8 cellular contexts compared by ENCODE assay signal in genomic region chr7:31735991-31736982, GRCh38. TPM values are rescaled to one million over a fixed set of nuclear protein-coding genes. Genes with fewer than 3 reads are reported as not detected.
DNase-seq lines count a peak whose midpoint lies in the region; ATAC-seq, FAIRE-seq and TF ChIP-seq lines count a peak whose summit lies in the region.

No MANE protein-coding gene starts in this region.

- DNase-seq in C1 segment of cervical spinal cord (lab: John Stamatoyannopoulos, UW), result peak in 13 of 14 donors; percentile 13 to 69 (median 43)
- peak; percentile 23 for DNase-seq in MV-4-11 (lab: John Stamatoyannopoulos, UW)
- peak; percentile 56 for DNase-seq in RWPE1 (ENCODE audit: low spot score)
- peak; percentile 52 for DNase-seq in endothelial cell of umbilical vein (ENCODE audit: low read depth, low spot score)
- DNase-seq in mesendoderm, result peak; percentile 81
- DNase-seq in activated CD4-positive, alpha-beta T cell treated with anti-CD3 and anti-CD28 coated beads for 4 hours, result no peak

- H3K79me2 ChIP-seq in endothelial cell of umbilical vein (ENCODE audit: control insufficient read depth, insufficient read depth, low read length), result no peaks in the 10 kb centered on the region
- H3K79me2 ChIP-seq in mesendoderm (ENCODE audit: control insufficient read depth, insufficient read depth, low read length), result no peaks in the 10 kb centered on the region

- dilution Hi-C loops in endothelial cell of umbilical vein (cut with MboI; ENCODE audit: extremely low pct_ligation_motif_present, low sequenced_read_pairs), result no loop called here

- H3K36me3 ChIP-seq in endothelial cell of umbilical vein (ENCODE audit: control insufficient read depth in 2 of 2, extremely low read depth in 1 of 2, insufficient read depth in 2 of 2, low read length in 2 of 2) (no peaks in the 10 kb centered on the region), mesendoderm (ENCODE audit: control insufficient read depth, insufficient read depth, low read length) (no peaks in the 10 kb centered on the region)

- H3K9ac ChIP-seq in endothelial cell of umbilical vein (replicated peaks; ENCODE audit: extremely low read depth, insufficient read depth, low read length) (no peak overlapping the region), mesendoderm (ENCODE audit: low read length) (no peak overlapping the region)

- H2BK5ac ChIP-seq in mesendoderm (ENCODE audit: low read length), result no peak overlapping the region

- WGBS in mesendoderm (ENCODE audit: extremely low coverage, insufficient coverage, low lambda C conversion rate), result no CpG with 5 or more reads among the region's 11 CpGs

- peak; percentile 60 for ATAC-seq in GM18511 (IDR thresholded peaks at IDR 0.05; ENCODE audit: unreplicated experiment)
- no peak for ATAC-seq in stimulated activated memory B cell treated with anti-CD40 and anti-IgM and Interleukin-4, amounts not matched to agents 10 μg/mL and 1 μg/mL and 100 μg/mL, for 72 hours

- H4K8ac ChIP-seq in mesendoderm (ENCODE audit: low read depth, low read length), result no peak overlapping the region

- H3K4me3 ChIP-seq in endothelial cell of umbilical vein (replicated peaks in 1 of 3; ENCODE audit: insufficient read depth in 1 of 3, low read depth in 1 of 3, low read length in 3 of 3) (no peak overlapping the region), mesendoderm (ENCODE audit: low read length) (no peak overlapping the region)

- no peak overlapping the region for H3K27ac ChIP-seq in RWPE1
- no peak overlapping the region for H3K27ac ChIP-seq in endothelial cell of umbilical vein (ENCODE audit: insufficient read depth, low read depth, low read length)
- no peak overlapping the region for H3K27ac ChIP-seq in mesendoderm (ENCODE audit: low read depth, low read length)

- POLR2A ChIA-PET in RWPE1 (lab: Yijun Ruan, JAX; ENCODE audit: low non-redundant PET), result no interaction called here
- POLR2A ChIA-PET in endothelial cell of umbilical vein (lab: Charles Lee), result no interaction called here

- intact Hi-C loops in endothelial cell of umbilical vein (cut with micrococcal nuclease), result loop anchor here (1.0 kb wide), 5 partner anchors 88 to 602 kb away; no protein-coding TSS in a partner anchor

- H3K9me3 Mint-ChIP-seq in stimulated activated memory B cell treated with anti-CD40 and anti-IgM and Interleukin-4, amounts not matched to agents 10 μg/mL and 1 μg/mL and 100 μg/mL, for 72 hours, result no peaks in the 10 kb centered on the region

- H3K4me2 ChIP-seq in endothelial cell of umbilical vein (ENCODE audit: insufficient read depth, low read length), result no peak overlapping the region
- no peak overlapping the region for H3K4me2 ChIP-seq in mesendoderm (ENCODE audit: low read length)

- no peak overlapping the region for H2BK15ac ChIP-seq in mesendoderm (replicated peaks; ENCODE audit: low read depth)

- no peak overlapping the region for H2AFZ ChIP-seq in endothelial cell of umbilical vein (ENCODE audit: low read depth, low read length)

- no peaks in the 10 kb centered on the region for H4K20me1 ChIP-seq in endothelial cell of umbilical vein (replicated peaks; ENCODE audit: control insufficient read depth, extremely low read depth, insufficient read depth, low read length)

- CTCF ChIA-PET in RWPE1 (lab: Yijun Ruan, JAX) (interaction anchor here (0.6 to 0.8 kb wide), 4 partner anchors 103 to 549 kb away, joined by 3 to 4 read pairs (median 4); no protein-coding TSS in a partner anchor), endothelial cell of umbilical vein (lab: Charles Lee) (interaction anchor here (0.9 to 2.4 kb wide), 10 partner anchors 87 to 753 kb away, joined by 3 to 20 read pairs (median 4); no protein-coding TSS in a partner anchor)

- no peak overlapping the region for H3K4me3 Mint-ChIP-seq in stimulated activated memory B cell treated with anti-CD40 and anti-IgM and Interleukin-4, amounts not matched to agents 10 μg/mL and 1 μg/mL and 100 μg/mL, for 72 hours

- TF ChIP-seq POLR2A in endothelial cell of umbilical vein (IDR thresholded peaks at IDR 0.05; ENCODE audit: low read depth, low read length), result no peak

- H3K27me3 Mint-ChIP-seq in stimulated activated memory B cell treated with anti-CD40 and anti-IgM and Interleukin-4, amounts not matched to agents 10 μg/mL and 1 μg/mL and 100 μg/mL, for 72 hours, result no peaks in the 10 kb centered on the region

- peak; percentile 95 for FAIRE-seq in endothelial cell of umbilical vein (lab: Jason Lieb, UNC)

- H3K4me1 ChIP-seq in endothelial cell of umbilical vein (ENCODE audit: control insufficient read depth, extremely low read depth, insufficient read depth, low read length) (no peaks in the 10 kb centered on the region), mesendoderm (ENCODE audit: control insufficient read depth, low read depth, low read length) (no peaks in the 10 kb centered on the region)

- H3K27me3 ChIP-seq in endothelial cell of umbilical vein (ENCODE audit: control insufficient read depth in 2 of 2, insufficient read depth in 2 of 2, low read length in 2 of 2) (no peaks in the 10 kb centered on the region), mesendoderm (ENCODE audit: insufficient read depth, low read length, poor library complexity) (no peaks in the 10 kb centered on the region)

- TF ChIP-seq CTCF in RWPE1 (conservative IDR thresholded peaks at IDR 0.05; ENCODE audit: low read depth) (peak; percentile 89), endothelial cell of umbilical vein (IDR thresholded peaks at IDR 0.05; ENCODE audit: extremely low read depth in 1 of 2, insufficient read depth in 1 of 2, low read depth in 1 of 2, low read length in 2 of 2) (peak; percentile 77 to 78)

- H3K4ac ChIP-seq in mesendoderm (ENCODE audit: low read depth, low read length), result no peak overlapping the region

- H3K4me1 Mint-ChIP-seq in stimulated activated memory B cell treated with anti-CD40 and anti-IgM and Interleukin-4, amounts not matched to agents 10 μg/mL and 1 μg/mL and 100 μg/mL, for 72 hours, result no peaks in the 10 kb centered on the region

- H3K18ac ChIP-seq in mesendoderm (ENCODE audit: low read length), result no peak overlapping the region

- H3K79me1 ChIP-seq in mesendoderm (ENCODE audit: low read length), result no peaks in the 10 kb centered on the region

- no TSS peak for BruUV-seq in endothelial cell of umbilical vein (replicated peaks; lab: Mats Ljungman, UMichigan)

- no peak overlapping the region for H3K27ac Mint-ChIP-seq in stimulated activated memory B cell treated with anti-CD40 and anti-IgM and Interleukin-4, amounts not matched to agents 10 μg/mL and 1 μg/mL and 100 μg/mL, for 72 hours

- no peak overlapping the region for H3K23ac ChIP-seq in mesendoderm (ENCODE audit: low read length)

- H4K5ac ChIP-seq in mesendoderm (ENCODE audit: low read length), result no peak overlapping the region

- no peaks in the 10 kb centered on the region for H3K36me3 Mint-ChIP-seq in stimulated activated memory B cell treated with anti-CD40 and anti-IgM and Interleukin-4, amounts not matched to agents 10 μg/mL and 1 μg/mL and 100 μg/mL, for 72 hours

- H3K9me1 ChIP-seq in endothelial cell of umbilical vein (replicated peaks; ENCODE audit: control insufficient read depth, extremely low read depth, insufficient read depth, low read length), result no peaks in the 10 kb centered on the region

- no peak overlapping the region for H2BK120ac ChIP-seq in mesendoderm (ENCODE audit: low read depth, low read length)

- H2AK5ac ChIP-seq in mesendoderm (ENCODE audit: low read length), result no peak overlapping the region

- no peaks in the 10 kb centered on the region for H3K9me3 ChIP-seq in endothelial cell of umbilical vein (replicated peaks; ENCODE audit: control insufficient read depth, insufficient read depth, low read length)

- peak overlapping the region; percentile 73 for H3K56ac ChIP-seq in mesendoderm (ENCODE audit: low read length)

TF ChIP-seq in endothelial cell of umbilical vein, 7 proteins besides CTCF, POLR2A, EP300 and RAD21:
- TF ChIP-seq EZH2 (IDR thresholded peaks at IDR 0.05; ENCODE audit: borderline replicate concordance, low read depth, low read length, severe bottlenecking) (no peak), JUN (IDR thresholded peaks at IDR 0.05; ENCODE audit: borderline replicate concordance, insufficient read depth, insufficient read length, low read depth) (no peak), MYC (IDR thresholded peaks at IDR 0.05; ENCODE audit: low read depth, low read length) (no peak), FOS (IDR thresholded peaks at IDR 0.05; ENCODE audit: borderline replicate concordance, insufficient read depth, low read length) (no peak), GATA2 (IDR thresholded peaks at IDR 0.05; ENCODE audit: insufficient read depth, insufficient read length, low read depth, low read length) (no peak), POLR2AphosphoS5 (IDR thresholded peaks at IDR 0.05; ENCODE audit: insufficient read depth, low read depth, low read length) (no peak), MAX (IDR thresholded peaks at IDR 0.05; ENCODE audit: insufficient read depth, insufficient read length) (no peak)

RNA-seq across cellular contexts. Expression of gene PPP1R17, which starts 49.3 kb away (rescaled TPM):
- total RNA-seq in endothelial cell of umbilical vein, result not detected in 2 replicates
- polyA plus RNA-seq in endothelial cell of umbilical vein, result not detected in 2 replicates
- not detected in 2 replicates for polyA plus RNA-seq in endothelial cell of umbilical vein (2011; cell fraction: cytosol; rRNA removed)
- not detected in 2 replicates for polyA plus RNA-seq in endothelial cell of umbilical vein (2011; cell fraction: nucleus; rRNA removed)
- not detected in 2 replicates for polyA plus RNA-seq in endothelial cell of umbilical vein (2012)
- polyA minus RNA-seq in endothelial cell of umbilical vein, result not detected in 2 replicates
- polyA minus RNA-seq in endothelial cell of umbilical vein (2011; cell fraction: cytosol; rRNA and poly(A)+ RNA removed), result not detected
- polyA minus RNA-seq in endothelial cell of umbilical vein (2011; cell fraction: nucleus; rRNA and poly(A)+ RNA removed), result not detected in 2 replicates
- 1.9 TPM for polyA plus RNA-seq in mesendoderm (2013, experiment 1 of 2)
- polyA plus RNA-seq in mesendoderm (2013, experiment 2 of 2), result 1.6 TPM

Comparison
In these comparisons a context has a peak if more than half of its experiments do, and no peak if none do; other contexts are left out.
1. DNase-seq: peak in C1 segment of cervical spinal cord (13 of 14), MV-4-11 (single experiment), RWPE1 (single experiment), endothelial cell of umbilical vein (single experiment) and mesendoderm (single experiment); none in activated CD4-positive, alpha-beta T cell treated with anti-CD3 and anti-CD28 coated beads for 4 hours (0 of 2).